Comparison of ENCODE assay signal across 18 cellular contexts in genomic region chr3:105807701-105808100, GRCh38.
"Had no signal": no experiment of that assay in that cellular context is flagged by ENCODE, and none has a peak within 500 bp of the region (broad histone marks: within the 10 kb centered on the region; RNA-seq: fewer than 3 reads in every experiment).

No MANE protein-coding gene starts in this region.

- H3K4me3 Mint-ChIP-seq: naive thymus-derived CD4-positive, alpha-beta T cell; nephron progenitor cell had no signal

- H3K9me3 Mint-ChIP-seq: nephron progenitor cell had no signal

- H3K9me3 ChIP-seq: colonic mucosa, esophagus squamous epithelium, gastroesophageal sphincter, prostate gland had no signal

- H3K27ac ChIP-seq: colonic mucosa, esophagus squamous epithelium, gastroesophageal sphincter, hepatocyte, parathyroid adenoma, prostate gland had no signal

- H3K27me3 ChIP-seq: colonic mucosa, esophagus squamous epithelium, gastroesophageal sphincter, hepatocyte had no signal

- H3K27me3 Mint-ChIP-seq: naive thymus-derived CD4-positive, alpha-beta T cell had no signal

- DNase-seq: colonic mucosa; dermis blood vessel endothelial cell; esophagus squamous epithelium; foreskin fibroblast; glutamatergic neuron; kidney; left colon; mammary epithelial cell; naive thymus-derived CD4-positive, alpha-beta T cell; nephron progenitor cell; stimulated activated CD4-positive, alpha-beta T cell treated with anti-CD3 and anti-CD28 coated beads, Interleukin-2, amount 100 ng/mL, for 24 hours; stimulated activated CD4-positive, alpha-beta T cell treated with anti-CD3 and anti-CD28 coated beads, Interleukin-4, amount 100 ng/mL, for 4 hours; stimulated activated naive CD4-positive, alpha-beta T cell treated with Interleukin-2 at 50 U/mL for 16 hours had no signal

- ATAC-seq: gastroesophageal sphincter; left colon; naive thymus-derived CD4-positive, alpha-beta T cell; sciatic nerve had no signal

- H3K36me3 ChIP-seq: colonic mucosa, esophagus squamous epithelium, gastroesophageal sphincter, prostate gland had no signal

- H3K27ac Mint-ChIP-seq: nephron progenitor cell had no signal

- H3K4me1 ChIP-seq: parathyroid adenoma had no signal

- H3K4me3 ChIP-seq: colonic mucosa, esophagus squamous epithelium, gastroesophageal sphincter, hepatocyte, prostate gland had no signal
